In genomic region chr1:5938068-5938740, GRCh38 we compare ENCODE assay signal across 17 cellular contexts. TPM values are rescaled to one million over a fixed set of nuclear protein-coding genes. Genes with fewer than 3 reads are reported as not detected.
DNase-seq lines count a peak whose midpoint lies in the region; ATAC-seq, FAIRE-seq and TF ChIP-seq lines count a peak whose summit lies in the region.
"Had no signal": no experiment of that assay in that cellular context is flagged by ENCODE, and none has a peak within 500 bp of the region (broad histone marks: within the 10 kb centered on the region; RNA-seq: fewer than 3 reads in every experiment).

No MANE protein-coding gene starts in this region.

- FAIRE-seq in HTR-8/SVneo (lab: Jason Lieb, UNC) = no peak
- FAIRE-seq: H1 had no signal

- no peaks in the 10 kb centered on the region for H3K9me3 Mint-ChIP-seq in osteocyte (ENCODE audit: unreplicated experiment)
- H3K9me3 Mint-ChIP-seq: activated T-cell treated with anti-CD3 and anti-CD28 coated beads, Interleukin-2, amount 50 U/mL, for 72 hours; natural killer cell; T-cell had no signal

- peaks cover 32% of the 10 kb centered on the region for H3K4me1 Mint-ChIP-seq in osteocyte (ENCODE audit: unreplicated experiment)
- H3K4me1 Mint-ChIP-seq: T-cell had no signal

- H3K27me3 ChIP-seq in dorsolateral prefrontal cortex = no peaks in the 10 kb centered on the region
- H3K27me3 ChIP-seq: transverse colon had no signal

- ATAC-seq in HG03439 (IDR thresholded peaks at IDR 0.05; ENCODE audit: unreplicated experiment) (no peak), HG03354 (IDR thresholded peaks at IDR 0.05; ENCODE audit: poor library complexity, severe bottlenecking, unreplicated experiment) (no peak)
- ATAC-seq: activated T-cell treated with anti-CD3 and anti-CD28 coated beads, Interleukin-2, amount 50 U/mL, for 72 hours; left colon; natural killer cell; T-cell had no signal

- H3K27ac Mint-ChIP-seq in osteocyte (ENCODE audit: unreplicated experiment) = peak overlapping the region; percentile 45
- H3K27ac Mint-ChIP-seq: activated T-cell treated with anti-CD3 and anti-CD28 coated beads, Interleukin-2, amount 50 U/mL, for 72 hours; natural killer cell; T-cell had no signal

- no peak for TF ChIP-seq CTCF in dorsolateral prefrontal cortex (IDR thresholded peaks at IDR 0.05 in 54 of 56, conservative IDR thresholded peaks at IDR 0.05 in 2 of 56; ENCODE audit: low read depth in 1 of 56, partially characterized antibody in 56 of 56)
- no peak for TF ChIP-seq CTCF in osteocyte (IDR thresholded peaks at IDR 0.05)

- peak overlapping the region in 45 of 59 donors; percentile 2 to 80 (median 58) for H3K27ac ChIP-seq in dorsolateral prefrontal cortex
- H3K27ac ChIP-seq: transverse colon had no signal

- H3K4me3 Mint-ChIP-seq in osteocyte (ENCODE audit: unreplicated experiment) = no peak overlapping the region
- H3K4me3 Mint-ChIP-seq: activated T-cell treated with anti-CD3 and anti-CD28 coated beads, Interleukin-2, amount 50 U/mL, for 72 hours; natural killer cell; T-cell had no signal

- H3K27me3 Mint-ChIP-seq in osteocyte (ENCODE audit: unreplicated experiment) = no peaks in the 10 kb centered on the region
- H3K27me3 Mint-ChIP-seq: T-cell had no signal

- H3K36me3 Mint-ChIP-seq in osteocyte (ENCODE audit: unreplicated experiment) = peaks cover 10% of the 10 kb centered on the region
- H3K36me3 Mint-ChIP-seq: natural killer cell had no signal

- no peak overlapping the region for H3K4me3 ChIP-seq in dorsolateral prefrontal cortex
- H3K4me3 ChIP-seq: transverse colon had no signal

- DNase-seq in AG08395 (ENCODE audit: low spot score) = peak; percentile 96
- peak; percentile 17 for DNase-seq in HTR-8/SVneo (ENCODE audit: insufficient read length, low spot score)
- DNase-seq in dorsolateral prefrontal cortex = no peak
- peak; percentile 83 for DNase-seq in osteocyte (ENCODE audit: extremely low spot score, unreplicated experiment)
- DNase-seq in activated naive CD4-positive, alpha-beta T cell treated with anti-CD3 and anti-CD28 coated beads, Interleukin-2, amount 50 U/mL, for 16 hours = no peak
- no peak for DNase-seq in NCI-H82 (lab: John Stamatoyannopoulos, UW)
- DNase-seq: activated CD4-positive, CD25-positive, alpha-beta regulatory T cell treated with anti-CD3 and anti-CD28 coated beads, Interleukin-2, amount 50 U/mL, for 72 hours; activated T-cell treated with anti-CD3 and anti-CD28 coated beads, Interleukin-2, amount 50 U/mL, for 72 hours; DMS79 treated with DMSO at 0.1 percent for 48 hours; left colon; natural killer cell; NCI-H226; transverse colon had no signal

- intact Hi-C loops in dorsolateral prefrontal cortex (cut with DNase I) = no loop called here

RNA-seq across cellular contexts. Expression of gene NPHP4, which starts 54.0 kb away (rescaled TPM):
- total RNA-seq in dorsolateral prefrontal cortex (10 to 100 TPM; 19.7 to 55.4 (median 34.0) TPM), osteocyte (11.1 and 12.8 TPM in 2 replicates)

Comparison
In these comparisons a context has a peak if more than half of its experiments do, and no peak if none do; other contexts are left out.
1. DNase-seq: peak in AG08395 (single experiment), HTR-8/SVneo (single experiment) and osteocyte (single experiment); none in dorsolateral prefrontal cortex (0 of 10), activated naive CD4-positive, alpha-beta T cell treated with anti-CD3 and anti-CD28 coated beads, Interleukin-2, amount 50 U/mL, for 16 hours (single experiment) and NCI-H82 (single experiment).